1 cellular context compared by ENCODE assay signal in genomic region chr14:75126679-75127473, GRCh38.
TF ChIP-seq lines count a peak whose summit lies in the region.

Gene NEK9 (minus strand): TSS chr14:75127048. CDS start chr14:75126921, 127 bp downstream.

TF ChIP-seq in GM12878, 131 proteins besides CTCF, POLR2A, EP300 and RAD21 (continued from another document and continues in another):
- peak; percentile 90 for TF ChIP-seq TAF1 (IDR thresholded peaks at IDR 0.05; ENCODE audit: borderline replicate concordance, low read depth, low read length)
- no peak for TF ChIP-seq ESRRA (IDR thresholded peaks at IDR 0.05; ENCODE audit: low read length)
- TF ChIP-seq ZBTB40 (IDR thresholded peaks at IDR 0.05; ENCODE audit: borderline replicate concordance), result peak; percentile 96
- peak; percentile 32; the same call in 1 of the 2 replicates for TF ChIP-seq TBL1XR1 (IDR thresholded peaks at IDR 0.05; ENCODE audit: low read depth, low read length)
- no peak for TF ChIP-seq ZZZ3 (IDR thresholded peaks at IDR 0.05; ENCODE audit: control insufficient read depth, insufficient read length, low read depth)
- TF ChIP-seq TCF7 (IDR thresholded peaks at IDR 0.05; ENCODE audit: borderline replicate concordance), result no peak
- TF ChIP-seq ZNF622 (IDR thresholded peaks at IDR 0.05), result no peak
- no peak for TF ChIP-seq USF2 (IDR thresholded peaks at IDR 0.05; ENCODE audit: borderline replicate concordance, low read depth, low read length)
- TF ChIP-seq, protein P1, sequence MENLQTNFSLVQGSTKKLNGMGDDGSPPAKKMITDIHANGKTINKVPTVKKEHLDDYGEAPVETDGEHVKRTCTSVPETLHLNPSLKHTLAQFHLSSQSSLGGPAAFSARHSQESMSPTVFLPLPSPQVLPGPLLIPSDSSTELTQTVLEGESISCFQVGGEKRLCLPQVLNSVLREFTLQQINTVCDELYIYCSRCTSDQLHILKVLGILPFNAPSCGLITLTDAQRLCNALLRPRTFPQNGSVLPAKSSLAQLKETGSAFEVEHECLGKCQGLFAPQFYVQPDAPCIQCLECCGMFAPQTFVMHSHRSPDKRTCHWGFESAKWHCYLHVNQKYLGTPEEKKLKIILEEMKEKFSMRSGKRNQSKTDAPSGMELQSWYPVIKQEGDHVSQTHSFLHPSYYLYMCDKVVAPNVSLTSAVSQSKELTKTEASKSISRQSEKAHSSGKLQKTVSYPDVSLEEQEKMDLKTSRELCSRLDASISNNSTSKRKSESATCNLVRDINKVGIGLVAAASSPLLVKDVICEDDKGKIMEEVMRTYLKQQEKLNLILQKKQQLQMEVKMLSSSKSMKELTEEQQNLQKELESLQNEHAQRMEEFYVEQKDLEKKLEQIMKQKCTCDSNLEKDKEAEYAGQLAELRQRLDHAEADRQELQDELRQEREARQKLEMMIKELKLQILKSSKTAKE (IDR thresholded peaks at IDR 0.05; ENCODE audit: low read depth, poor library complexity, severe bottlenecking), result no peak
- TF ChIP-seq SUZ12 (IDR thresholded peaks at IDR 0.05; ENCODE audit: unreplicated experiment), result no peak
- TF ChIP-seq POLR2AphosphoS5 (IDR thresholded peaks at IDR 0.05; ENCODE audit: low read length), result peak; percentile 90
- TF ChIP-seq GATAD2B (conservative IDR thresholded peaks at IDR 0.05; ENCODE audit: low read depth), result peak; percentile 90; the same call in 1 of the 2 replicates
- TF ChIP-seq IRF5 (IDR thresholded peaks at IDR 0.05; ENCODE audit: borderline replicate concordance), result no peak
- no peak for TF ChIP-seq MTA3 (IDR thresholded peaks at IDR 0.05; ENCODE audit: borderline replicate concordance, low read length)
- TF ChIP-seq, protein P2, sequence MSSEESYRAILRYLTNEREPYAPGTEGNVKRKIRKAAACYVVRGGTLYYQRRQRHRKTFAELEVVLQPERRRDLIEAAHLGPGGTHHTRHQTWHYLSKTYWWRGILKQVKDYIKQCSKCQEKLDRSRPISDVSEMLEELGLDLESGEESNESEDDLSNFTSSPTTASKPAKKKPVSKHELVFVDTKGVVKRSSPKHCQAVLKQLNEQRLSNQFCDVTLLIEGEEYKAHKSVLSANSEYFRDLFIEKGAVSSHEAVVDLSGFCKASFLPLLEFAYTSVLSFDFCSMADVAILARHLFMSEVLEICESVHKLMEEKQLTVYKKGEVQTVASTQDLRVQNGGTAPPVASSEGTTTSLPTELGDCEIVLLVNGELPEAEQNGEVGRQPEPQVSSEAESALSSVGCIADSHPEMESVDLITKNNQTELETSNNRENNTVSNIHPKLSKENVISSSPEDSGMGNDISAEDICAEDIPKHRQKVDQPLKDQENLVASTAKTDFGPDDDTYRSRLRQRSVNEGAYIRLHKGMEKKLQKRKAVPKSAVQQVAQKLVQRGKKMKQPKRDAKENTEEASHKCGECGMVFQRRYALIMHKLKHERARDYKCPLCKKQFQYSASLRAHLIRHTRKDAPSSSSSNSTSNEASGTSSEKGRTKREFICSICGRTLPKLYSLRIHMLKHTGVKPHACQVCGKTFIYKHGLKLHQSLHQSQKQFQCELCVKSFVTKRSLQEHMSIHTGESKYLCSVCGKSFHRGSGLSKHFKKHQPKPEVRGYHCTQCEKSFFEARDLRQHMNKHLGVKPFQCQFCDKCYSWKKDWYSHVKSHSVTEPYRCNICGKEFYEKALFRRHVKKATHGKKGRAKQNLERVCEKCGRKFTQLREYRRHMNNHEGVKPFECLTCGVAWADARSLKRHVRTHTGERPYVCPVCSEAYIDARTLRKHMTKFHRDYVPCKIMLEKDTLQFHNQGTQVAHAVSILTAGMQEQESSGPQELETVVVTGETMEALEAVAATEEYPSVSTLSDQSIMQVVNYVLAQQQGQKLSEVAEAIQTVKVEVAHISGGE (CRISPR knock-in tag; IDR thresholded peaks at IDR 0.05), result peak; percentile 37; the same call in 1 of the 2 replicates
- peak; percentile 46 for TF ChIP-seq CREB1 (IDR thresholded peaks at IDR 0.05; ENCODE audit: low read depth)
- 0 out of 2 replicates have a peak, but pooled peaks have one; percentile 3 for TF ChIP-seq BCL11A (IDR thresholded peaks at IDR 0.05; ENCODE audit: low read depth, low read length)
- TF ChIP-seq SREBF2 (IDR thresholded peaks at IDR 0.05; ENCODE audit: low read length), result no peak; the same call in 1 of the 2 replicates
- no peak for TF ChIP-seq YBX1 (IDR thresholded peaks at IDR 0.05)
- TF ChIP-seq MYB (IDR thresholded peaks at IDR 0.05; ENCODE audit: borderline replicate concordance, low read depth, low read length), result no peak
- TF ChIP-seq JUND (IDR thresholded peaks at IDR 0.05; ENCODE audit: low read depth, low read length), result no peak
- peak; percentile 67 for TF ChIP-seq POLR2AphosphoS2 (IDR thresholded peaks at IDR 0.05; ENCODE audit: low read depth, low read length)
- no peak for TF ChIP-seq ZBTB4 (CRISPR knock-in tag; IDR thresholded peaks at IDR 0.05)
- TF ChIP-seq NR2C2 (IDR thresholded peaks at IDR 0.05; ENCODE audit: borderline replicate concordance, control insufficient read depth, insufficient read length, low read depth), result peak; percentile 84
- TF ChIP-seq ETV6 (conservative IDR thresholded peaks at IDR 0.05 in 1 of 2, IDR thresholded peaks at IDR 0.05 in 1 of 2; ENCODE audit: borderline replicate concordance in 1 of 2, low read depth in 1 of 2), result peak in 1 of 2 experiments; percentile 54; a peak in 1 of 4 replicates
- TF ChIP-seq EED (IDR thresholded peaks at IDR 0.05; ENCODE audit: low read depth), result peak; percentile 9; the same call in 1 of the 2 replicates
- TF ChIP-seq ZBED1 (IDR thresholded peaks at IDR 0.05; ENCODE audit: borderline replicate concordance), result 0 out of 2 replicates have a peak, but pooled peaks have one; percentile 32
- peak; percentile 86; the same call in 1 of the 2 replicates for TF ChIP-seq ASH2L (IDR thresholded peaks at IDR 0.05; ENCODE audit: borderline replicate concordance, low read depth)
- TF ChIP-seq GABPA (IDR thresholded peaks at IDR 0.05; ENCODE audit: low read depth), result peak; percentile 96
- TF ChIP-seq ZNF207 (IDR thresholded peaks at IDR 0.05; ENCODE audit: borderline replicate concordance), result 0 out of 2 replicates have a peak, but pooled peaks have one; percentile 39
- peak; percentile 68; the same call in 1 of the 2 replicates for TF ChIP-seq HDGF (IDR thresholded peaks at IDR 0.05)
- TF ChIP-seq CEBPB (IDR thresholded peaks at IDR 0.05; ENCODE audit: borderline replicate concordance in 1 of 2, low read depth in 2 of 2, low read length in 2 of 2), result no peak
- no peak for TF ChIP-seq EZH2 (IDR thresholded peaks at IDR 0.05; ENCODE audit: borderline replicate concordance, control insufficient read depth, low read depth, low read length)
- TF ChIP-seq E2F4 (IDR thresholded peaks at IDR 0.05; ENCODE audit: low read depth, low read length), result no peak
- 0 out of 2 replicates have a peak, but pooled peaks have one; percentile 59 for TF ChIP-seq CHD2 (IDR thresholded peaks at IDR 0.05; ENCODE audit: borderline replicate concordance, low read depth, low read length)
- TF ChIP-seq IKZF1 (conservative IDR thresholded peaks at IDR 0.05), result peak; percentile 86
- TF ChIP-seq CBX5 (IDR thresholded peaks at IDR 0.05; ENCODE audit: low read depth), result no peak
- TF ChIP-seq ZNF24 (IDR thresholded peaks at IDR 0.05), result no peak
- no peak for TF ChIP-seq PRDM15 (CRISPR knock-in tag; IDR thresholded peaks at IDR 0.05)
- TF ChIP-seq STAT3 (IDR thresholded peaks at IDR 0.05; ENCODE audit: low read depth, low read length), result no peak
- TF ChIP-seq RB1 (IDR thresholded peaks at IDR 0.05; ENCODE audit: borderline replicate concordance), result peak; percentile 32; the same call in 1 of the 2 replicates
- TF ChIP-seq PAX8 (IDR thresholded peaks at IDR 0.05), result no peak
